Comparison of ENCODE assay signal across 10 cellular contexts in the genomic region with DNA sequence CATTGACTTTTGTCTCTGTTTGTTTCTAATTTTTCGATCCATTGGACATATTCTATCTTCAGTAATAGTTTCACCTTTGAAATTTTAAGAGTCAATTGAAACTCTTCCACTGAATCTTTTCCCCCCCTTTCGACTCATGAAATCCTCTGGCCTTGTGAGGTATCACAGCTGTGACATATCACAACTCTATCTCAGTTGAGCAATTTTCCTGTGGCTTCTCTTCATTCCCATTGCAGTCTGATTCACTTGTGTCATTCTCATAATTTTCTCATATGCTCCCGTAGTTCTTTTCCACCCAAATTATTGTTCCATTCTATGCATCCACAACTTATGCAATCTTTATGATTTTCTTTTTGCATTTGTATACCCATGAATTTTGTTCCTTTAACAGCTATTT.
A peak's percentile ranks its signal among the peaks of the same experiment; 100 is the strongest.
DNase-seq lines count a peak whose midpoint lies in the region; ATAC-seq lines count a peak whose summit lies in the region.
"Had no signal": no experiment of that assay in that cellular context is flagged by ENCODE, and none has a peak within 500 bp of the region (broad histone marks: within the 10 kb centered on the region; RNA-seq: fewer than 3 reads in every experiment).

No MANE protein-coding gene starts in this region.

- WGBS in GM23248 (ENCODE audit: low coverage in 1 of 2, low lambda C conversion rate in 2 of 2, missing lambda C conversion rate in 2 of 2), 2 experiments: 32 to 33% methylated on average over 3 of the region's 3 CpGs

- H3K79me2 ChIP-seq in GM23248 (ENCODE audit: insufficient read depth): no peaks in the 10 kb centered on the region

- H3F3A ChIP-seq in GM23248 (ENCODE audit: insufficient read depth): peaks cover 26% of the 10 kb centered on the region

- H3K4me3 ChIP-seq in GM23248 (peak overlapping the region; percentile 38), adipocyte (ENCODE audit: low read length) (peak overlapping the region; percentile 27)

- H2AFZ ChIP-seq in GM23248: no peak overlapping the region

- H3K36me3 ChIP-seq in GM23248 (ENCODE audit: low read depth) (no peaks in the 10 kb centered on the region), adipocyte (ENCODE audit: control insufficient read depth, insufficient read depth, low read length, severe bottlenecking) (no peaks in the 10 kb centered on the region)

- H3K4me1 ChIP-seq in GM23248 (ENCODE audit: insufficient read depth) (peaks cover 22% of the 10 kb centered on the region), adipocyte (ENCODE audit: control insufficient read depth, insufficient read depth, low read length) (peaks cover 16% of the 10 kb centered on the region)

- peak overlapping the region; percentile 87 for H3K27ac ChIP-seq in GM23248

- no peaks in the 10 kb centered on the region for H3K9me2 ChIP-seq in GM23248 (ENCODE audit: insufficient read depth)

- ATAC-seq in HG03045 (IDR thresholded peaks at IDR 0.05; ENCODE audit: unreplicated experiment): no peak

- H3K9ac ChIP-seq in GM23248: peak overlapping the region; percentile 61
- no peak overlapping the region for H3K9ac ChIP-seq in adipocyte (ENCODE audit: low read length)

- H3K4me2 ChIP-seq in GM23248 (ENCODE audit: unreplicated experiment): peak overlapping the region; percentile 60

- H4K20me1 ChIP-seq in GM23248 (ENCODE audit: insufficient read depth): no peaks in the 10 kb centered on the region

- H3K27me3 ChIP-seq in GM23248 (replicated peaks; ENCODE audit: insufficient read depth): no peaks in the 10 kb centered on the region
- H3K27me3 ChIP-seq in adipocyte (replicated peaks; ENCODE audit: control insufficient read depth, insufficient read depth, low read length): peaks cover 23% of the 10 kb centered on the region

- in situ Hi-C loops in GM23248 (cut with MboI): no loop called here

- DNase-seq in GM23248: peak; percentile 90
- peak; percentile 87 for DNase-seq in adipocyte (ENCODE audit: low read depth)
- peak; percentile 54 for DNase-seq in glomerular visceral epithelial cell (ENCODE audit: extremely low spot score)
- DNase-seq in stromal cell of bone marrow (ENCODE audit: low read depth): peak; percentile 51
- no peak for DNase-seq in putamen (ENCODE audit: low spot score)
- DNase-seq in CD1c-positive myeloid dendritic cell (ENCODE audit: extremely low spot score): no peak
- DNase-seq: Calu3, NCI-H2081 treated with DMSO at 0.1 percent for 48 hours, SIG-M5 had no signal

- H3K9me3 ChIP-seq in GM23248 (ENCODE audit: low read depth): no peaks in the 10 kb centered on the region
- H3K9me3 ChIP-seq in adipocyte (ENCODE audit: control insufficient read depth, low read length): no peaks in the 10 kb centered on the region

Comparison
In these comparisons a context has a peak if more than half of its experiments do, and no peak if none do; other contexts are left out.
1. DNase-seq: peak in GM23248 (single experiment), adipocyte (single experiment), glomerular visceral epithelial cell (single experiment) and stromal cell of bone marrow (single experiment); none in putamen (single experiment) and CD1c-positive myeloid dendritic cell (single experiment).